Comparison of ENCODE assay signal across 16 cellular contexts in genomic region chr2:171490577-171490976, GRCh38.
"Had no signal": no experiment of that assay in that cellular context is flagged by ENCODE, and none has a peak within 500 bp of the region (broad histone marks: within the 10 kb centered on the region; RNA-seq: fewer than 3 reads in every experiment).

No MANE protein-coding gene starts in this region.

- H3K4me1 ChIP-seq: gastrocnemius medialis had no signal

- H3K4me3 ChIP-seq: cardiac muscle cell, dorsolateral prefrontal cortex, gastrocnemius medialis, thyroid gland had no signal

- H3K9me3 Mint-ChIP-seq: endodermal cell, nephron had no signal

- H3K36me3 ChIP-seq: cardiac muscle cell, gastrocnemius medialis, thyroid gland had no signal

- H3K27me3 ChIP-seq: cardiac muscle cell, dorsolateral prefrontal cortex, gastrocnemius medialis, thyroid gland had no signal

- ATAC-seq: gastrocnemius medialis, left ventricle myocardium superior had no signal

- H3K4me3 Mint-ChIP-seq: activated naive CD8-positive, alpha-beta T cell; endodermal cell; nephron had no signal

- H3K4me1 Mint-ChIP-seq: endodermal cell, nephron had no signal

- H3K27ac ChIP-seq: cardiac muscle cell, gastrocnemius medialis, thyroid gland, VCaP had no signal

- DNase-seq: activated CD4-positive, CD25-positive, alpha-beta regulatory T cell treated with anti-CD3 and anti-CD28 coated beads, Interleukin-2, amount 50 U/mL, for 72 hours; activated gamma-delta T cell treated with Interleukin-2 at 50 U/mL for 16 hours; dorsolateral prefrontal cortex; endodermal cell; gastrocnemius medialis; head of caudate nucleus; left ventricle myocardium superior; posterior cingulate gyrus; stimulated activated naive CD4-positive, alpha-beta T cell; SW 1271; T-helper 2 cell had no signal

- H3K27me3 Mint-ChIP-seq: activated naive CD8-positive, alpha-beta T cell had no signal

- H3K9me3 ChIP-seq: thyroid gland had no signal

- H3K27ac Mint-ChIP-seq: activated naive CD8-positive, alpha-beta T cell; endodermal cell; nephron had no signal
